In genomic region chr17:60325730-60326524, GRCh38 we compare ENCODE assay signal across 17 cellular contexts.
"Had no signal": no experiment of that assay in that cellular context is flagged by ENCODE, and none has a peak within 500 bp of the region (broad histone marks: within the 10 kb centered on the region; RNA-seq: fewer than 3 reads in every experiment).

No MANE protein-coding gene starts in this region.

- DNase-seq: activated B cell treated with CpG ODN at 0.5 μM for 24 hours; activated CD4-positive, alpha-beta T cell treated with anti-CD3 and anti-CD28 coated beads, Interleukin-2, amount 10 ng/mL, durations not matched to agents 7 days and 5 days; activated CD8-positive, alpha-beta memory T cell treated with anti-CD3 and anti-CD28 coated beads for 24 hours; activated naive CD8-positive, alpha-beta T cell treated with anti-CD3 and anti-CD28 coated beads for 36 hours; amygdala; foreskin melanocyte; head of caudate nucleus; immature natural killer cell; mucosa of descending colon; naive thymus-derived CD8-positive, alpha-beta T cell; retina; stimulated activated CD4-positive, alpha-beta T cell treated with anti-CD3 and anti-CD28 coated beads, Interleukin-4, amount 100 ng/mL, for 24 hours; stimulated activated naive CD4-positive, alpha-beta T cell treated with Interleukin-2 at 50 U/mL for 16 hours; substantia nigra; transverse colon had no signal

- H3K36me3 ChIP-seq: transverse colon had no signal

- ATAC-seq: mucosa of descending colon; naive thymus-derived CD8-positive, alpha-beta T cell had no signal

- H3K4me1 ChIP-seq: parathyroid adenoma had no signal

- H3K4me3 ChIP-seq: mucosa of descending colon, transverse colon had no signal

- H3K27me3 ChIP-seq: transverse colon had no signal

- H3K9me3 ChIP-seq: mucosa of descending colon, transverse colon had no signal

- H3K27ac ChIP-seq: epithelial cell of prostate, parathyroid adenoma, transverse colon had no signal
